In genomic region chr10:28732091-28732490, GRCh38 we compare ENCODE assay signal across 2 cellular contexts.
TF ChIP-seq lines count a peak whose summit lies in the region.

No MANE protein-coding gene starts in this region.

TF ChIP-seq in GM23338, 12 proteins besides CTCF, POLR2A, EP300 and RAD21:
- TF ChIP-seq POLR2AphosphoS5 (IDR thresholded peaks at IDR 0.05; ENCODE audit: low read depth) (no peak), JUNB (IDR thresholded peaks at IDR 0.05; ENCODE audit: unreplicated experiment) (no peak), ZNF331 (CRISPR knock-in tag; IDR thresholded peaks at IDR 0.05; ENCODE audit: low read depth) (no peak), STAT1 (IDR thresholded peaks at IDR 0.05; ENCODE audit: unreplicated experiment) (no peak), EZH2phosphoT487 (IDR thresholded peaks at IDR 0.05; ENCODE audit: unreplicated experiment) (no peak), CREB1 (CRISPR knock-in tag; IDR thresholded peaks at IDR 0.05; ENCODE audit: low read depth) (no peak), NANOG (IDR thresholded peaks at IDR 0.05; ENCODE audit: borderline replicate concordance) (no peak), ZNF114 (CRISPR knock-in tag; IDR thresholded peaks at IDR 0.05) (no peak), EZH2 (IDR thresholded peaks at IDR 0.05; ENCODE audit: low read depth, unreplicated experiment) (no peak)
- TF ChIP-seq, protein P1, sequence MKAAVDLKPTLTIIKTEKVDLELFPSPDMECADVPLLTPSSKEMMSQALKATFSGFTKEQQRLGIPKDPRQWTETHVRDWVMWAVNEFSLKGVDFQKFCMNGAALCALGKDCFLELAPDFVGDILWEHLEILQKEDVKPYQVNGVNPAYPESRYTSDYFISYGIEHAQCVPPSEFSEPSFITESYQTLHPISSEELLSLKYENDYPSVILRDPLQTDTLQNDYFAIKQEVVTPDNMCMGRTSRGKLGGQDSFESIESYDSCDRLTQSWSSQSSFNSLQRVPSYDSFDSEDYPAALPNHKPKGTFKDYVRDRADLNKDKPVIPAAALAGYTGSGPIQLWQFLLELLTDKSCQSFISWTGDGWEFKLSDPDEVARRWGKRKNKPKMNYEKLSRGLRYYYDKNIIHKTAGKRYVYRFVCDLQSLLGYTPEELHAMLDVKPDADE (IDR thresholded peaks at IDR 0.05) = no peak
- TF ChIP-seq, protein P2, sequence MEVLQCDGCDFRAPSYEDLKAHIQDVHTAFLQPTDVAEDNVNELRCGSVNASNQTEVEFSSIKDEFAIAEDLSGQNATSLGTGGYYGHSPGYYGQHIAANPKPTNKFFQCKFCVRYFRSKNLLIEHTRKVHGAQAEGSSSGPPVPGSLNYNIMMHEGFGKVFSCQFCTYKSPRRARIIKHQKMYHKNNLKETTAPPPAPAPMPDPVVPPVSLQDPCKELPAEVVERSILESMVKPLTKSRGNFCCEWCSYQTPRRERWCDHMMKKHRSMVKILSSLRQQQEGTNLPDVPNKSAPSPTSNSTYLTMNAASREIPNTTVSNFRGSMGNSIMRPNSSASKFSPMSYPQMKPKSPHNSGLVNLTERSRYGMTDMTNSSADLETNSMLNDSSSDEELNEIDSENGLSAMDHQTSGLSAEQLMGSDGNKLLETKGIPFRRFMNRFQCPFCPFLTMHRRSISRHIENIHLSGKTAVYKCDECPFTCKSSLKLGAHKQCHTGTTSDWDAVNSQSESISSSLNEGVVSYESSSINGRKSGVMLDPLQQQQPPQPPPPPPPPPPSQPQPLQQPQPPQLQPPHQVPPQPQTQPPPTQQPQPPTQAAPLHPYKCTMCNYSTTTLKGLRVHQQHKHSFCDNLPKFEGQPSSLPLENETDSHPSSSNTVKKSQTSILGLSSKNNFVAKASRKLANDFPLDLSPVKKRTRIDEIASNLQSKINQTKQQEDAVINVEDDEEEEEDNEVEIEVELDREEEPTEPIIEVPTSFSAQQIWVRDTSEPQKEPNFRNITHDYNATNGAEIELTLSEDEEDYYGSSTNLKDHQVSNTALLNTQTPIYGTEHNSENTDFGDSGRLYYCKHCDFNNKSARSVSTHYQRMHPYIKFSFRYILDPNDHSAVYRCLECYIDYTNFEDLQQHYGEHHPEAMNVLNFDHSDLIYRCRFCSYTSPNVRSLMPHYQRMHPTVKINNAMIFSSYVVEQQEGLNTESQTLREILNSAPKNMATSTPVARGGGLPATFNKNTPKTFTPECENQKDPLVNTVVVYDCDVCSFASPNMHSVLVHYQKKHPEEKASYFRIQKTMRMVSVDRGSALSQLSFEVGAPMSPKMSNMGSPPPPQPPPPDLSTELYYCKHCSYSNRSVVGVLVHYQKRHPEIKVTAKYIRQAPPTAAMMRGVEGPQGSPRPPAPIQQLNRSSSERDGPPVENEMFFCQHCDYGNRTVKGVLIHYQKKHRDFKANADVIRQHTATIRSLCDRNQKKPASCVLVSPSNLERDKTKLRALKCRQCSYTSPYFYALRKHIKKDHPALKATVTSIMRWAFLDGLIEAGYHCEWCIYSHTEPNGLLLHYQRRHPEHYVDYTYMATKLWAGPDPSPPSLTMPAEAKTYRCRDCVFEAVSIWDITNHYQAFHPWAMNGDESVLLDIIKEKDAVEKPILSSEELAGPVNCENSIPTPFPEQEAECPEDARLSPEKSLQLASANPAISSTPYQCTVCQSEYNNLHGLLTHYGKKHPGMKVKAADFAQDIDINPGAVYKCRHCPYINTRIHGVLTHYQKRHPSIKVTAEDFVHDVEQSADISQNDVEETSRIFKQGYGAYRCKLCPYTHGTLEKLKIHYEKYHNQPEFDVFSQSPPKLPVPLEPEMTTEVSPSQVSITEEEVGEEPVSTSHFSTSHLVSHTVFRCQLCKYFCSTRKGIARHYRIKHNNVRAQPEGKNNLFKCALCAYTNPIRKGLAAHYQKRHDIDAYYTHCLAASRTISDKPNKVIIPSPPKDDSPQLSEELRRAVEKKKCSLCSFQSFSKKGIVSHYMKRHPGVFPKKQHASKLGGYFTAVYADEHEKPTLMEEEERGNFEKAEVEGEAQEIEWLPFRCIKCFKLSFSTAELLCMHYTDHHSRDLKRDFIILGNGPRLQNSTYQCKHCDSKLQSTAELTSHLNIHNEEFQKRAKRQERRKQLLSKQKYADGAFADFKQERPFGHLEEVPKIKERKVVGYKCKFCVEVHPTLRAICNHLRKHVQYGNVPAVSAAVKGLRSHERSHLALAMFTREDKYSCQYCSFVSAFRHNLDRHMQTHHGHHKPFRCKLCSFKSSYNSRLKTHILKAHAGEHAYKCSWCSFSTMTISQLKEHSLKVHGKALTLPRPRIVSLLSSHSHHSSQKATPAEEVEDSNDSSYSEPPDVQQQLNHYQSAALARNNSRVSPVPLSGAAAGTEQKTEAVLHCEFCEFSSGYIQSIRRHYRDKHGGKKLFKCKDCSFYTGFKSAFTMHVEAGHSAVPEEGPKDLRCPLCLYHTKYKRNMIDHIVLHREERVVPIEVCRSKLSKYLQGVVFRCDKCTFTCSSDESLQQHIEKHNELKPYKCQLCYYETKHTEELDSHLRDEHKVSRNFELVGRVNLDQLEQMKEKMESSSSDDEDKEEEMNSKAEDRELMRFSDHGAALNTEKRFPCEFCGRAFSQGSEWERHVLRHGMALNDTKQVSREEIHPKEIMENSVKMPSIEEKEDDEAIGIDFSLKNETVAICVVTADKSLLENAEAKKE (CRISPR knock-in tag; IDR thresholded peaks at IDR 0.05) = no peak
- TF ChIP-seq, protein P3, sequence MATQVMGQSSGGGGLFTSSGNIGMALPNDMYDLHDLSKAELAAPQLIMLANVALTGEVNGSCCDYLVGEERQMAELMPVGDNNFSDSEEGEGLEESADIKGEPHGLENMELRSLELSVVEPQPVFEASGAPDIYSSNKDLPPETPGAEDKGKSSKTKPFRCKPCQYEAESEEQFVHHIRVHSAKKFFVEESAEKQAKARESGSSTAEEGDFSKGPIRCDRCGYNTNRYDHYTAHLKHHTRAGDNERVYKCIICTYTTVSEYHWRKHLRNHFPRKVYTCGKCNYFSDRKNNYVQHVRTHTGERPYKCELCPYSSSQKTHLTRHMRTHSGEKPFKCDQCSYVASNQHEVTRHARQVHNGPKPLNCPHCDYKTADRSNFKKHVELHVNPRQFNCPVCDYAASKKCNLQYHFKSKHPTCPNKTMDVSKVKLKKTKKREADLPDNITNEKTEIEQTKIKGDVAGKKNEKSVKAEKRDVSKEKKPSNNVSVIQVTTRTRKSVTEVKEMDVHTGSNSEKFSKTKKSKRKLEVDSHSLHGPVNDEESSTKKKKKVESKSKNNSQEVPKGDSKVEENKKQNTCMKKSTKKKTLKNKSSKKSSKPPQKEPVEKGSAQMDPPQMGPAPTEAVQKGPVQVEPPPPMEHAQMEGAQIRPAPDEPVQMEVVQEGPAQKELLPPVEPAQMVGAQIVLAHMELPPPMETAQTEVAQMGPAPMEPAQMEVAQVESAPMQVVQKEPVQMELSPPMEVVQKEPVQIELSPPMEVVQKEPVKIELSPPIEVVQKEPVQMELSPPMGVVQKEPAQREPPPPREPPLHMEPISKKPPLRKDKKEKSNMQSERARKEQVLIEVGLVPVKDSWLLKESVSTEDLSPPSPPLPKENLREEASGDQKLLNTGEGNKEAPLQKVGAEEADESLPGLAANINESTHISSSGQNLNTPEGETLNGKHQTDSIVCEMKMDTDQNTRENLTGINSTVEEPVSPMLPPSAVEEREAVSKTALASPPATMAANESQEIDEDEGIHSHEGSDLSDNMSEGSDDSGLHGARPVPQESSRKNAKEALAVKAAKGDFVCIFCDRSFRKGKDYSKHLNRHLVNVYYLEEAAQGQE (IDR thresholded peaks at IDR 0.05; ENCODE audit: unreplicated experiment) = no peak
TF ChIP-seq in GM23338: peak in this region for 0.

TF ChIP-seq in IMR-90, 13 proteins besides CTCF, POLR2A, EP300 and RAD21:
- TF ChIP-seq BHLHE40 (IDR thresholded peaks at IDR 0.05; ENCODE audit: low read depth, low read length) (no peak), MAZ (IDR thresholded peaks at IDR 0.05; ENCODE audit: borderline replicate concordance, low read depth, low read length) (no peak), SMC3 (IDR thresholded peaks at IDR 0.05; ENCODE audit: low read depth, low read length) (no peak), CHD1 (IDR thresholded peaks at IDR 0.05; ENCODE audit: low read depth, low read length) (no peak), MAFK (IDR thresholded peaks at IDR 0.05; ENCODE audit: low read depth, low read length) (no peak), NFE2L2 (IDR thresholded peaks at IDR 0.05; ENCODE audit: low read depth, low read length) (no peak), CEBPB (IDR thresholded peaks at IDR 0.05; ENCODE audit: low read depth, low read length) (no peak), RCOR1 (IDR thresholded peaks at IDR 0.05; ENCODE audit: insufficient replicate concordance, low read length) (no peak), FOS (IDR thresholded peaks at IDR 0.05; ENCODE audit: low read depth, low read length) (no peak), RFX5 (IDR thresholded peaks at IDR 0.05; ENCODE audit: low read depth, low read length) (no peak), MXI1 (IDR thresholded peaks at IDR 0.05; ENCODE audit: borderline replicate concordance, low read depth, low read length) (no peak)
- TF ChIP-seq, protein P4, sequence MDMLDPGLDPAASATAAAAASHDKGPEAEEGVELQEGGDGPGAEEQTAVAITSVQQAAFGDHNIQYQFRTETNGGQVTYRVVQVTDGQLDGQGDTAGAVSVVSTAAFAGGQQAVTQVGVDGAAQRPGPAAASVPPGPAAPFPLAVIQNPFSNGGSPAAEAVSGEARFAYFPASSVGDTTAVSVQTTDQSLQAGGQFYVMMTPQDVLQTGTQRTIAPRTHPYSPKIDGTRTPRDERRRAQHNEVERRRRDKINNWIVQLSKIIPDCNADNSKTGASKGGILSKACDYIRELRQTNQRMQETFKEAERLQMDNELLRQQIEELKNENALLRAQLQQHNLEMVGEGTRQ (IDR thresholded peaks at IDR 0.05; ENCODE audit: low read depth, low read length) = no peak
- TF ChIP-seq, protein P5, sequence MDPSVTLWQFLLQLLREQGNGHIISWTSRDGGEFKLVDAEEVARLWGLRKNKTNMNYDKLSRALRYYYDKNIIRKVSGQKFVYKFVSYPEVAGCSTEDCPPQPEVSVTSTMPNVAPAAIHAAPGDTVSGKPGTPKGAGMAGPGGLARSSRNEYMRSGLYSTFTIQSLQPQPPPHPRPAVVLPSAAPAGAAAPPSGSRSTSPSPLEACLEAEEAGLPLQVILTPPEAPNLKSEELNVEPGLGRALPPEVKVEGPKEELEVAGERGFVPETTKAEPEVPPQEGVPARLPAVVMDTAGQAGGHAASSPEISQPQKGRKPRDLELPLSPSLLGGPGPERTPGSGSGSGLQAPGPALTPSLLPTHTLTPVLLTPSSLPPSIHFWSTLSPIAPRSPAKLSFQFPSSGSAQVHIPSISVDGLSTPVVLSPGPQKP (IDR thresholded peaks at IDR 0.05; ENCODE audit: borderline replicate concordance, low read depth, low read length) = no peak
